In the genomic region with DNA sequence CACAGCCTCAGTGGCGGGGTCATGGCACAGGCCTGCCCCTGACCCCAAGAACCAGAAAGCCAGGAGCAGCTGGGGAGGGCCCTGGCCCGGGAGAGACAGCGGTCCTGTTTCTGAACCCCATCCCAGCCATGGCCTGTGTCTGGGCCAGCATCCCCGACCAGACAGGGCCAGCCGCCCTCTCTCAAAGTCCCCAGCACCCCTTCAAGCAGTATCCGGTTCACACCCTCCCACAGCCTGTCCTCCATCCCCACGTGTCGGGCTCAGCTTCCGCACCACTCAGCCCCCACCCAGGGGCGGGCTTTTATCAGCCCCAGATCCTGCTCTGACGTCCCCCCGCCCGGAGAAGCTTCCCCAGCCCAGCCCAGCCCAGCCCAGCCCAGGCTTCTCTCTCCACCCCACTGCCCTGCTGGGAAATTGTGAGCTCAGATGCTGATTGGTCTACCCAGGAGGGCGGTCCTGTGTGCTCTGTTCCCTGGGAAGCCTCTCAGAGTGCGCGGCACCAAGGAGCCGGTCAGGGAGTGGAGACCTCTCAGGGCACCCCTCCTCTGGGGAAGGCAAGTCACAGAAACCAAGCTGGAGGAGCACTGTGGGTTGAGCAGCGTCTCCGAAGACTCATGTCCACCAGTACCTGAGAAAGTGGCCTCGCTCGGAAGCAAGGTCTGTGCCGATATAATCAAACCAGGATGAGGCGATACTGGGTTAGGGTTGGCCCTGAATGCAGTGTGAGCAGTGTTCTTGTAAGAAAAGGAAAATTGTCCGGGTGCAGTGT, we compare ENCODE assay signal across 8 cellular contexts. TPM values are rescaled to one million over a fixed set of nuclear protein-coding genes. Genes with fewer than 3 reads are reported as not detected.
DNase-seq lines count a peak whose midpoint lies in the region; ATAC-seq and TF ChIP-seq lines count a peak whose summit lies in the region.

No MANE protein-coding gene starts in this region.

- no peak for TF ChIP-seq EP300 in upper lobe of left lung (IDR thresholded peaks at IDR 0.05)

- ATAC-seq in upper lobe of left lung (ENCODE audit: low FRiP score in 2 of 2) (peak; percentile 87 to 93), HG03520 (IDR thresholded peaks at IDR 0.05; ENCODE audit: unreplicated experiment) (no peak)

- no peaks in the 10 kb centered on the region for H3K27me3 ChIP-seq in left ventricle myocardium inferior (ENCODE audit: low read depth)
- no peaks in the 10 kb centered on the region for H3K27me3 ChIP-seq in prostate gland (replicated peaks; ENCODE audit: insufficient read depth)
- no peaks in the 10 kb centered on the region for H3K27me3 ChIP-seq in upper lobe of left lung

- intact Hi-C loops in left ventricle myocardium inferior (cut with micrococcal nuclease), result loop anchor here (5.0 kb wide), 1 partner anchor 183 kb away; no protein-coding TSS in a partner anchor
- intact Hi-C loops in prostate gland (cut with DNase I), result loop anchor here (1.0 to 10.0 kb wide), 4 partner anchors 113 to 386 kb away; a partner anchor contains a TSS

- H3K4me3 ChIP-seq in left ventricle myocardium inferior (peak overlapping the region; percentile 71), prostate gland (peak overlapping the region; percentile 26 to 29), upper lobe of left lung (peak overlapping the region in 3 of 4 donors; percentile 24 to 52 (median 51))

- DNase-seq in GM03348 (ENCODE audit: low spot score), result peak; percentile 94
- peak; percentile 64 for DNase-seq in HPDE6-E6E7 (ENCODE audit: extremely low spot score)
- peak; percentile 51 to 96 (median 72) for DNase-seq in T-helper 2 cell
- peak; percentile 85 for DNase-seq in amniotic epithelial cell (ENCODE audit: low read depth)
- peak; percentile 93 for DNase-seq in left ventricle myocardium inferior
- peak; percentile 87 for DNase-seq in prostate gland (ENCODE audit: low spot score)
- DNase-seq in upper lobe of left lung, result peak; percentile 88 to 94

- peaks cover 59% of the 10 kb centered on the region for H3K4me1 ChIP-seq in left ventricle myocardium inferior
- H3K4me1 ChIP-seq in prostate gland (replicated peaks), result peaks cover 9% of the 10 kb centered on the region
- peaks cover 26 to 49% (median 37%) of the 10 kb centered on the region in 4 donors for H3K4me1 ChIP-seq in upper lobe of left lung

- no peaks in the 10 kb centered on the region for H3K36me3 ChIP-seq in left ventricle myocardium inferior
- no peaks in the 10 kb centered on the region for H3K36me3 ChIP-seq in prostate gland
- H3K36me3 ChIP-seq in upper lobe of left lung, result no peaks in the 10 kb centered on the region

- TF ChIP-seq CTCF in left ventricle myocardium inferior (IDR thresholded peaks at IDR 0.05; ENCODE audit: borderline replicate concordance) (no peak), prostate gland (IDR thresholded peaks at IDR 0.05) (no peak), upper lobe of left lung (IDR thresholded peaks at IDR 0.05) (peak in 1 of 6 experiments; percentile 6)

- H3K9me3 ChIP-seq in left ventricle myocardium inferior (replicated peaks) (no peaks in the 10 kb centered on the region), prostate gland (no peaks in the 10 kb centered on the region), upper lobe of left lung (no peaks in the 10 kb centered on the region)

- TF ChIP-seq POLR2A in prostate gland (IDR thresholded peaks at IDR 0.05) (peak; percentile 77), upper lobe of left lung (IDR thresholded peaks at IDR 0.05) (peak in 2 of 4 donors; percentile 74 to 76)

- WGBS in prostate gland, result 10% methylated on average over 24 of the region's 24 CpGs
- 8 to 16% methylated on average over 15 to 24 of the region's 24 CpGs for WGBS in upper lobe of left lung, 2 donors

- H3K27ac ChIP-seq in left ventricle myocardium inferior (replicated peaks), result peak overlapping the region; percentile 81
- H3K27ac ChIP-seq in prostate gland, result peak overlapping the region; percentile 70 to 71
- H3K27ac ChIP-seq in upper lobe of left lung, result peak overlapping the region; percentile 79 to 89 (median 84)

RNA-seq across cellular contexts. Expression of a gene that starts 4.7 kb away (rescaled TPM):
- total RNA-seq in left ventricle myocardium inferior, result 37.0 TPM
- total RNA-seq in prostate gland, result 10 to 100 TPM; 55.9 to 70.4 TPM
- total RNA-seq in upper lobe of left lung, result 10 to 100 TPM; 26.7 to 88.0 (median 66.8) TPM

RNA-seq across cellular contexts. Expression of a gene that starts 28.9 kb away (rescaled TPM):
- total RNA-seq in left ventricle myocardium inferior (37.9 TPM), prostate gland (100 to 1,000 TPM in 1 of 2 donors, 10 to 100 TPM in 1; 46.2 to 114 TPM), upper lobe of left lung (100 to 1,000 TPM in 3 of 6 donors, 10 to 100 TPM in 3; 57.3 to 108 (median 96.9) TPM)
